8 cellular contexts compared by ENCODE assay signal in the genomic region with DNA sequence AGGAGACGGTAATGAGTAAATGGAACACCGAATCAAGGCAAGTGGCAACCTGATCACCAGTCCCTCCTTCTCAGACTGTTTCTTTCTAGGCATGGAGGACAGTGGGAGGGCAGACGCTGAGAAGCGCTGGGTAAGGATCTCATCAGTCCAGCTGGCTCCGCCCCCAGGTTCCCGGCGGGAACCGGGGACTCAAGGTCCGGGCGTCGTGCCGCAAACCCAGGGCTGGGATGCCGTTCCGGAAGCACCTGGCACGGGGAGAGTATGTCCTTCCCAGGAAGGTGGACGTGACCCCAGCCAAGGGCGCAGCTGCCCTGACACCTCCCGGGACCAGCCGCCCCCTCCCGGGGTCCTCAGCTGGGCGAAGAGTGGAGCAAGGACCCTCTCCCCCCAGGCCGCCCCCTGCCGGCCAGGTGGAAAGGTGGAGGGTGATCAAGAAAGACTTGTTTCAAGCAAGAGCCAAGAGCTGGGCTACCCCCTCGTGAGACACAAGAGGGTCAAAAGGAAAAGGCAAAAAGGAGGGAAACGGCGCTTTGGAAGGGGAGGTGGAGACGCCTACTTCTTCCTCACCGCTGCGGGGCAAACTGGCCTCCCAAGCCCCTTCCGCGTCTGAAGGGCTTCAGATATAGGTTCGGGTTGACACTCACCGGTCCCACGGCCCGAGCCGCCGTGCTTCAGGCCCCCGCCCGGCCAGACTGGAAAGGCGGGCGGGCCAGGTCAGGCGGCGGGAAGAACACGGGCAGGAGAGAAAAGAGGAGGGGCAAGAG. TPM values are rescaled to one million over a fixed set of nuclear protein-coding genes. Genes with fewer than 3 reads are reported as not detected.
DNase-seq lines count a peak whose midpoint lies in the region; ATAC-seq and TF ChIP-seq lines count a peak whose summit lies in the region.

A gene with protein sequence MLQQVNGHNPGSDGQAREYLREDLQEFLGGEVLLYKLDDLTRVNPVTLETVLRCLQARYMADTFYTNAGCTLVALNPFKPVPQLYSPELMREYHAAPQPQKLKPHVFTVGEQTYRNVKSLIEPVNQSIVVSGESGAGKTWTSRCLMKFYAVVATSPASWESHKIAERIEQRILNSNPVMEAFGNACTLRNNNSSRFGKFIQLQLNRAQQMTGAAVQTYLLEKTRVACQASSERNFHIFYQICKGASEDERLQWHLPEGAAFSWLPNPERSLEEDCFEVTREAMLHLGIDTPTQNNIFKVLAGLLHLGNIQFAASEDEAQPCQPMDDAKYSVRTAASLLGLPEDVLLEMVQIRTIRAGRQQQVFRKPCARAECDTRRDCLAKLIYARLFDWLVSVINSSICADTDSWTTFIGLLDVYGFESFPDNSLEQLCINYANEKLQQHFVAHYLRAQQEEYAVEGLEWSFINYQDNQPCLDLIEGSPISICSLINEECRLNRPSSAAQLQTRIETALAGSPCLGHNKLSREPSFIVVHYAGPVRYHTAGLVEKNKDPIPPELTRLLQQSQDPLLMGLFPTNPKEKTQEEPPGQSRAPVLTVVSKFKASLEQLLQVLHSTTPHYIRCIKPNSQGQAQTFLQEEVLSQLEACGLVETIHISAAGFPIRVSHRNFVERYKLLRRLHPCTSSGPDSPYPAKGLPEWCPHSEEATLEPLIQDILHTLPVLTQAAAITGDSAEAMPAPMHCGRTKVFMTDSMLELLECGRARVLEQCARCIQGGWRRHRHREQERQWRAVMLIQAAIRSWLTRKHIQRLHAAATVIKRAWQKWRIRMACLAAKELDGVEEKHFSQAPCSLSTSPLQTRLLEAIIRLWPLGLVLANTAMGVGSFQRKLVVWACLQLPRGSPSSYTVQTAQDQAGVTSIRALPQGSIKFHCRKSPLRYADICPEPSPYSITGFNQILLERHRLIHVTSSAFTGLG (minus strand): TSS at position 752 of the 764 bp plus-strand sequence. CDS start 2,330 bp downstream, outside the sequence.

- H3K36me3 ChIP-seq in PC-3 (ENCODE audit: low read depth, low read length) = peaks cover 26% of the 10 kb centered on the region; the same call in 1 of the 2 replicates
- no peaks in the 10 kb centered on the region for H3K36me3 ChIP-seq in testis (ENCODE audit: low read depth, missing control alignments)

- ATAC-seq in GM21381 (IDR thresholded peaks at IDR 0.05; ENCODE audit: unreplicated experiment) (peak; percentile 30), PC-3 (peak; percentile 44), natural killer cell (peak; percentile 6 to 25 (median 7))

- peak within 1 kb of the TSS; percentile 83 for H2AFZ ChIP-seq in PC-3 (ENCODE audit: low read length)

- no peaks in the 10 kb centered on the region for H3F3A ChIP-seq in PC-3 (ENCODE audit: low read length, unreplicated experiment)

- TF ChIP-seq POLR2A in testis (IDR thresholded peaks at IDR 0.05) = no peak

- no peaks in the 10 kb centered on the region for H3K27me3 Mint-ChIP-seq in natural killer cell (ENCODE audit: low read depth in 2 of 2)

- H3K9me2 ChIP-seq in PC-3 (replicated peaks; ENCODE audit: low read length) = no peaks in the 10 kb centered on the region

- TF ChIP-seq CTCF in PC-3 (conservative IDR thresholded peaks at IDR 0.05; ENCODE audit: low read depth, low read length) = peak; percentile 57
- TF ChIP-seq CTCF in fibroblast of mammary gland (conservative IDR thresholded peaks at IDR 0.05; ENCODE audit: control insufficient read depth, insufficient read depth, low read depth, low read length) = peak; percentile 46
- peak; percentile 56 for TF ChIP-seq CTCF in natural killer cell (IDR thresholded peaks at IDR 0.05)
- peak in 2 of 3 experiments; percentile 32 to 46 for TF ChIP-seq CTCF in testis (IDR thresholded peaks at IDR 0.05)

- DNase-seq in COR-L47 (lab: John Stamatoyannopoulos, UW) (peak; percentile 71), HuH-7 (ENCODE audit: low spot score) (peak; percentile 71), PC-3 (peak; percentile 66), fibroblast of mammary gland (ENCODE audit: low read depth) (peak; percentile 53), natural killer cell (no peak), testis (peak; percentile 72)
- DNase-seq in activated T-helper 1 cell treated with anti-CD3 and anti-CD28 coated beads, Interleukin-2, amount 50 U/mL, for 16 hours (ENCODE audit: low read depth in 1 of 2, low spot score in 1 of 2) = peak; percentile 27 to 37

- intact Hi-C loops in PC-3 (cut with micrococcal nuclease) = no loop called here
- intact Hi-C loops in natural killer cell (cut with micrococcal nuclease) = loop anchor here (1.0 kb wide), 1 partner anchor 48 kb away; the partner anchor contains the start of gene ZNHIT3
- intact Hi-C loops in testis (cut with DNase I; ENCODE audit: low total_unique reads) = no loop called here

- no peaks in the 10 kb centered on the region for H3K9me3 Mint-ChIP-seq in natural killer cell

- no TSS peak for BruUV-seq in PC-3 (replicated peaks; lab: Mats Ljungman, UMichigan)

- H3K79me2 ChIP-seq in PC-3 (ENCODE audit: low read length) = peaks cover 57% of the 10 kb centered on the region

- peak within 1 kb of the TSS; percentile 98 for H3K4me3 Mint-ChIP-seq in natural killer cell

- H3K9ac ChIP-seq in PC-3 (ENCODE audit: low read length) = peak within 1 kb of the TSS; percentile 98

- H3K4me3 ChIP-seq in PC-3 (ENCODE audit: low read length) = peak within 1 kb of the TSS; percentile 81
- H3K4me3 ChIP-seq in fibroblast of mammary gland (ENCODE audit: control insufficient read depth, low read depth, low read length) = peak within 1 kb of the TSS; percentile 87
- H3K4me3 ChIP-seq in testis = peak within 1 kb of the TSS; percentile 83 to 89

- CTCF ChIA-PET in PC-3 (lab: Charles Lee) = interaction anchor here (0.6 kb wide), 1 partner anchor 948 kb away, joined by 10 read pairs; no protein-coding TSS in a partner anchor

- 0 to 1% methylated on average over 35 to 44 of the region's 44 CpGs for WGBS in testis, 2 donors

- peaks cover 23 to 28% of the 10 kb centered on the region in 2 donors for H3K4me1 Mint-ChIP-seq in natural killer cell

- POLR2A ChIA-PET in PC-3 (lab: Charles Lee; ENCODE audit: unreplicated experiment) = interaction anchor here (0.7 kb wide), 1 partner anchor 11 kb away, joined by 7 read pairs; no protein-coding TSS in a partner anchor

- peak within 1 kb of the TSS; percentile 92 for H3K4me2 ChIP-seq in PC-3 (ENCODE audit: low read length)

- no peaks in the 10 kb centered on the region for H4K20me1 ChIP-seq in PC-3 (ENCODE audit: low read length)

- H3K27ac Mint-ChIP-seq in natural killer cell = peak within 1 kb of the TSS; percentile 96 to 99

- H3K9me3 ChIP-seq in PC-3 (ENCODE audit: low read length) (no peaks in the 10 kb centered on the region), testis (no peaks in the 10 kb centered on the region)

- H3K27ac ChIP-seq in PC-3 (ENCODE audit: low read length) (peak within 1 kb of the TSS; percentile 93), testis (peak within 1 kb of the TSS; percentile 86 to 88)

- no peaks in the 10 kb centered on the region for H3K36me3 Mint-ChIP-seq in natural killer cell

- H3K4me1 ChIP-seq in PC-3 (ENCODE audit: insufficient read depth, low read length) (peaks cover 34% of the 10 kb centered on the region), testis (peaks cover 8% of the 10 kb centered on the region)

- H3K27me3 ChIP-seq in PC-3 (ENCODE audit: low read length) = no peaks in the 10 kb centered on the region
- no peaks in the 10 kb centered on the region for H3K27me3 ChIP-seq in testis

RNA-seq across cellular contexts. Expression of the gene that starts here (rescaled TPM):
- total RNA-seq in PC-3 (2014; rRNA removed) = 128 and 143 TPM in 2 replicates
- total RNA-seq in natural killer cell = 100 to 1,000 TPM in 2 of 3 donors, 10 to 100 TPM in 1; 84.2 to 119 (median 104) TPM
- total RNA-seq in testis = 100 to 1,000 TPM; 128 to 163 TPM
- 52.2 TPM for polyA plus RNA-seq in testis (ENCODE audit: insufficient read depth, low read depth, low replicate concordance)
